In the genomic region with DNA sequence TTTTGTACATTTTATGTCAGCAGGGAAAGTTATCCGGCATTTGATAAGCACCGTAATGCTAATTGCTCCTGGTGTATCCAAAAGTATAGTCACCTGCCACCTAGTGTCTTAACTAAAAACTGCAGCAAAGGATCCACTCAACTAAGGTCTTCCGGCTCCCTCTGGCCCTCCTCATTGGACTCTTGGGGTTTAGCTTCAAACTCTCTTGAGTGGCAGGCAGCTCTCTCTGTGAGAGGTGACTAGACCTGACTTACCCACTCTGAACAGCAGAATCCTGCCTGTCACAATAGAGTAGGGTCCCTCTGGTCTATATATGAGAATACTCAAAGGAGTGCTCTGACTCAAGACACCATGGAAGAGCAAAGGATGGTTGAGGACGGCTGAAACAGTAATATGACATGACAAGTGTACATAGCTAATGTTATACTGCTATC, we compare ENCODE assay signal across 1 cellular context.
TF ChIP-seq lines count a peak whose summit lies in the region.

No MANE protein-coding gene starts in this region.

TF ChIP-seq in HEK293, 187 proteins besides CTCF, POLR2A, EP300 and RAD21 (continued from another document):
- TF ChIP-seq, protein P1, sequence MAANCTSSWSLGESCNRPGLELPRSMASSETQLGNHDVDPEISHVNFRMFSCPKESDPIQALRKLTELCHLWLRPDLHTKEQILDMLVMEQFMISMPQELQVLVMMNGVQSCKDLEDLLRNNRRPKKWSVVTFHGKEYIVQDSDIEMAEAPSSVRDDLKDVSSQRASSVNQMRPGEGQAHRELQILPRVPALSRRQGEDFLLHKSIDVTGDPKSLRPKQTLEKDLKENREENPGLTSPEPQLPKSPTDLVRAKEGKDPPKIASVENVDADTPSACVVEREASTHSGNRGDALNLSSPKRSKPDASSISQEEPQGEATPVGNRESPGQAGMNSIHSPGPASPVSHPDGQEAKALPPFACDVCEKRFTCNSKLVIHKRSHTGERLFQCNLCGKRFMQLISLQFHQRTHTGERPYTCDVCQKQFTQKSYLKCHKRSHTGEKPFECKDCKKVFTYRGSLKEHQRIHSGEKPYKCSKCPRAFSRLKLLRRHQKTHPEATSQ (tag by site-specific recombination; IDR thresholded peaks at IDR 0.05): no peak
